In genomic region chrX:111869639-111870034, GRCh38 we compare ENCODE assay signal across 9 cellular contexts. TPM values are rescaled to one million over a fixed set of nuclear protein-coding genes. Genes with fewer than 3 reads are reported as not detected.
DNase-seq lines count a peak whose midpoint lies in the region; ATAC-seq, FAIRE-seq and TF ChIP-seq lines count a peak whose summit lies in the region.
"Had no signal": no experiment of that assay in that cellular context is flagged by ENCODE, and none has a peak within 500 bp of the region (broad histone marks: within the 10 kb centered on the region; RNA-seq: fewer than 3 reads in every experiment).

No MANE protein-coding gene starts in this region.

- H3K27ac ChIP-seq in SK-N-MC = no peak overlapping the region

- peak; percentile 5 for DNase-seq in AG04449 (ENCODE audit: low read depth, low spot score)
- peak; percentile 5 for DNase-seq in GM04503 (ENCODE audit: low read depth)
- peak; percentile 2 for DNase-seq in H54 (ENCODE audit: insufficient read length, low spot score)
- peak; percentile 52 for DNase-seq in KBM-7
- DNase-seq in SK-N-MC (ENCODE audit: low read depth, low spot score) = peak; percentile 18
- DNase-seq in erythroblast (lab: John Stamatoyannopoulos, UW) = peak; percentile 4 to 31
- DNase-seq in mucosa of gallbladder (ENCODE audit: low spot score) = peak; percentile 40
- DNase-seq in activated T-cell treated with anti-CD3 and anti-CD28 coated beads, Interleukin-2, amount 50 U/mL, for 4 hours = no peak

- no peaks in the 10 kb centered on the region for H3K9me3 Mint-ChIP-seq in activated T-cell treated with anti-CD3 and anti-CD28 coated beads, Interleukin-2, amount 50 U/mL, for 4 hours
- H3K9me3 Mint-ChIP-seq: naive thymus-derived CD4-positive, alpha-beta T cell had no signal

- H3K4me1 Mint-ChIP-seq in activated T-cell treated with anti-CD3 and anti-CD28 coated beads, Interleukin-2, amount 50 U/mL, for 4 hours (ENCODE audit: low read depth) = no peaks in the 10 kb centered on the region

- peak; percentile 55 for TF ChIP-seq CTCF in AG04449 (IDR thresholded peaks at IDR 0.05; ENCODE audit: insufficient read depth, low read length, missing control alignments)

- POLR2A ChIA-PET in AG04449 (lab: Yijun Ruan, JAX) = no interaction called here

- H3K36me3 Mint-ChIP-seq in activated T-cell treated with anti-CD3 and anti-CD28 coated beads, Interleukin-2, amount 50 U/mL, for 4 hours (ENCODE audit: insufficient read depth) = no peaks in the 10 kb centered on the region
- H3K36me3 Mint-ChIP-seq: naive thymus-derived CD4-positive, alpha-beta T cell had no signal

- no peak for ATAC-seq in activated T-cell treated with anti-CD3 and anti-CD28 coated beads, Interleukin-2, amount 50 U/mL, for 4 hours
- ATAC-seq: naive thymus-derived CD4-positive, alpha-beta T cell had no signal

- H3K9ac ChIP-seq in SK-N-MC (ENCODE audit: insufficient read length) = no peak overlapping the region

- peak; percentile 15 for FAIRE-seq in H54 (lab: Jason Lieb, UNC)

- TF ChIP-seq POLR2A in H54 (IDR thresholded peaks at IDR 0.05; ENCODE audit: low read depth, low read length) = no peak
- TF ChIP-seq POLR2A in erythroblast (IDR thresholded peaks at IDR 0.05; ENCODE audit: low read length) = no peak

- peaks cover 6% of the 10 kb centered on the region for H3K27me3 Mint-ChIP-seq in activated T-cell treated with anti-CD3 and anti-CD28 coated beads, Interleukin-2, amount 50 U/mL, for 4 hours (ENCODE audit: low read depth)

- CTCF ChIA-PET in AG04449 (lab: Yijun Ruan, JAX) = interaction anchor here (0.9 to 5.6 kb wide), 9 partner anchors 10 to 862 kb away, joined by 3 to 36 read pairs (median 4); no protein-coding TSS in a partner anchor

- in situ Hi-C loops in KBM-7 (cut with MboI; ENCODE audit: low pct_unique_long_range_greater_than_20kb, low sequenced_read_pairs) = no loop called here

- H3K4me3 ChIP-seq in AG04449 (ENCODE audit: low read depth, low read length) (no peak overlapping the region), SK-N-MC (no peak overlapping the region)

- no peaks in the 10 kb centered on the region for H3K36me3 ChIP-seq in SK-N-MC (ENCODE audit: insufficient read depth, low read length)

- H3K9me3 ChIP-seq in SK-N-MC (ENCODE audit: low read depth, low read length) = no peaks in the 10 kb centered on the region

- H3K4me3 Mint-ChIP-seq in activated T-cell treated with anti-CD3 and anti-CD28 coated beads, Interleukin-2, amount 50 U/mL, for 4 hours = no peak overlapping the region
- H3K4me3 Mint-ChIP-seq: naive thymus-derived CD4-positive, alpha-beta T cell had no signal

RNA-seq across cellular contexts. Expression of gene TRPC5OS, which starts 6.3 kb away (rescaled TPM):
- total RNA-seq in mucosa of gallbladder = 0.20 TPM
- not detected for total RNA-seq in activated T-cell treated with anti-CD3 and anti-CD28 coated beads, Interleukin-2, amount 50 U/mL, for 4 hours
- total RNA-seq: naive thymus-derived CD4-positive, alpha-beta T cell had no signal
